In genomic region chr14:61218765-61219164, GRCh38 we compare ENCODE assay signal across 18 cellular contexts.
DNase-seq lines count a peak whose midpoint lies in the region; ATAC-seq and TF ChIP-seq lines count a peak whose summit lies in the region.
"Had no signal": no experiment of that assay in that cellular context is flagged by ENCODE, and none has a peak within 500 bp of the region (broad histone marks: within the 10 kb centered on the region; RNA-seq: fewer than 3 reads in every experiment).

No MANE protein-coding gene starts in this region.

- H3K4me3 ChIP-seq in psoas muscle (no peak overlapping the region), mesendoderm (ENCODE audit: low read length) (no peak overlapping the region)
- H3K4me3 ChIP-seq: esophagus muscularis mucosa, lung, suprapubic skin had no signal

- H3K18ac ChIP-seq in mesendoderm (ENCODE audit: low read length): no peak overlapping the region

- H3K9me3 ChIP-seq in psoas muscle: no peaks in the 10 kb centered on the region
- H3K9me3 ChIP-seq: esophagus muscularis mucosa, suprapubic skin had no signal

- no peak overlapping the region for H3K23ac ChIP-seq in mesendoderm (ENCODE audit: low read length)

- no peak overlapping the region for H2BK5ac ChIP-seq in mesendoderm (ENCODE audit: low read length)

- no peak overlapping the region for H3K4ac ChIP-seq in mesendoderm (ENCODE audit: low read depth, low read length)

- H3K36me3 ChIP-seq in psoas muscle (ENCODE audit: insufficient read depth in 1 of 2, low read depth in 1 of 2) (no peaks in the 10 kb centered on the region), mesendoderm (ENCODE audit: control insufficient read depth, insufficient read depth, low read length) (no peaks in the 10 kb centered on the region)
- H3K36me3 ChIP-seq: esophagus muscularis mucosa, suprapubic skin had no signal

- no peak overlapping the region for H2AK5ac ChIP-seq in mesendoderm (ENCODE audit: low read length)

- no peaks in the 10 kb centered on the region for H3K79me1 ChIP-seq in mesendoderm (ENCODE audit: low read length)

- H2BK15ac ChIP-seq in mesendoderm (replicated peaks; ENCODE audit: low read depth): no peak overlapping the region

- H3K4me2 ChIP-seq in mesendoderm (ENCODE audit: low read length): no peak overlapping the region

- H3K56ac ChIP-seq in mesendoderm (ENCODE audit: low read length): no peak overlapping the region

- no peaks in the 10 kb centered on the region for H3K27me3 ChIP-seq in psoas muscle (ENCODE audit: insufficient read depth in 3 of 3, low read length in 2 of 3)
- no peaks in the 10 kb centered on the region for H3K27me3 ChIP-seq in mesendoderm (ENCODE audit: insufficient read depth, low read length, poor library complexity)
- H3K27me3 ChIP-seq: esophagus muscularis mucosa had no signal

- ATAC-seq in psoas muscle (peak in 3 of 4 donors; percentile 24 to 34 (median 27)), HG03196 (IDR thresholded peaks at IDR 0.05; ENCODE audit: unreplicated experiment) (no peak)
- ATAC-seq: natural killer cell had no signal

- peak; percentile 71 for DNase-seq in EH (ENCODE audit: low read depth)
- DNase-seq in NCI-H69 (lab: John Stamatoyannopoulos, UW): peak; percentile 29
- DNase-seq in fibroblast of the conjunctiva (ENCODE audit: low read depth): peak; percentile 61
- DNase-seq in psoas muscle: peak; percentile 51 to 76
- DNase-seq in mesendoderm: no peak
- DNase-seq in posterior vena cava (ENCODE audit: low spot score): no peak
- DNase-seq: activated CD4-positive, CD25-positive, alpha-beta regulatory T cell treated with anti-CD3 and anti-CD28 coated beads, Interleukin-2, amount 50 U/mL, for 72 hours; activated CD8-positive, alpha-beta memory T cell treated with anti-CD3 and anti-CD28 coated beads, Interleukin-2, amount 50 U/mL, for 4 hours; activated naive CD4-positive, alpha-beta T cell treated with anti-CD3 and anti-CD28 coated beads, Interleukin-2, amount 10 ng/mL, durations not matched to agents 7 days and 5 days; dermis blood vessel endothelial cell; natural killer cell; NCI-H1930; T-helper 2 cell had no signal

- H4K5ac ChIP-seq in mesendoderm (ENCODE audit: low read length): no peak overlapping the region

- H2BK120ac ChIP-seq in mesendoderm (ENCODE audit: low read depth, low read length): no peak overlapping the region

- WGBS in psoas muscle, 3 donors: 25 to 39% (median 25%) methylated on average over 6 of the region's 6 CpGs
- no CpG with 5 or more reads among the region's 6 CpGs for WGBS in mesendoderm (ENCODE audit: extremely low coverage, insufficient coverage, low lambda C conversion rate)

- H4K8ac ChIP-seq in mesendoderm (ENCODE audit: low read depth, low read length): no peak overlapping the region

- TF ChIP-seq CTCF in psoas muscle (IDR thresholded peaks at IDR 0.05): no peak

- H3K27ac ChIP-seq in psoas muscle: peak overlapping the region; percentile 38
- no peak overlapping the region for H3K27ac ChIP-seq in mesendoderm (ENCODE audit: low read depth, low read length)
- H3K27ac ChIP-seq: esophagus muscularis mucosa, RWPE1, suprapubic skin had no signal

- intact Hi-C loops in psoas muscle (cut with DNase I) (loop anchor here in 1 of 2 donors (2.0 kb wide), 1 partner anchor 32 kb away; no protein-coding TSS in a partner anchor), posterior vena cava (cut with DNase I) (no loop called here)

- no peak overlapping the region for H3K9ac ChIP-seq in mesendoderm (ENCODE audit: low read length)

- H3K4me1 ChIP-seq in psoas muscle (peaks cover 21% of the 10 kb centered on the region), mesendoderm (ENCODE audit: control insufficient read depth, low read depth, low read length) (no peaks in the 10 kb centered on the region)

- no peaks in the 10 kb centered on the region for H3K79me2 ChIP-seq in mesendoderm (ENCODE audit: control insufficient read depth, insufficient read depth, low read length)

Comparison
In these comparisons a context has a peak if more than half of its experiments do, and no peak if none do; other contexts are left out.
1. DNase-seq: peak in EH (single experiment), NCI-H69 (single experiment), fibroblast of the conjunctiva (single experiment) and psoas muscle (2 of 2); none in mesendoderm (single experiment) and posterior vena cava (single experiment).